Comparison of ENCODE assay signal across 15 cellular contexts in genomic region chr10:43360086-43360485, GRCh38. TPM values are rescaled to one million over a fixed set of nuclear protein-coding genes. Genes with fewer than 3 reads are reported as not detected.
DNase-seq lines count a peak whose midpoint lies in the region; ATAC-seq and TF ChIP-seq lines count a peak whose summit lies in the region.
"Had no signal": no experiment of that assay in that cellular context is flagged by ENCODE, and none has a peak within 500 bp of the region (broad histone marks: within the 10 kb centered on the region; RNA-seq: fewer than 3 reads in every experiment).

No MANE protein-coding gene starts in this region.

- H3K9ac ChIP-seq in Karpas-422 (ENCODE audit: low read length), result no peak overlapping the region

- H3K79me2 ChIP-seq in Karpas-422 (ENCODE audit: low read length), result no peaks in the 10 kb centered on the region

- H2AFZ ChIP-seq in Karpas-422 (ENCODE audit: low read length), result no peak overlapping the region

- H3K9me3 ChIP-seq in Karpas-422 (ENCODE audit: low read length), result no peaks in the 10 kb centered on the region
- H3K9me3 ChIP-seq: tibial artery had no signal

- H4K20me1 ChIP-seq in Karpas-422 (ENCODE audit: insufficient read depth, low read depth, low read length), result no peaks in the 10 kb centered on the region

- H3K27me3 Mint-ChIP-seq in activated T-cell treated with anti-CD3 and anti-CD28 coated beads, Interleukin-2, amount 50 U/mL, for 4 hours (ENCODE audit: low read depth), result no peaks in the 10 kb centered on the region
- no peaks in the 10 kb centered on the region for H3K27me3 Mint-ChIP-seq in activated CD8-positive, alpha-beta T cell treated with anti-CD3 and anti-CD28 coated beads for 36 hours
- no peaks in the 10 kb centered on the region for H3K27me3 Mint-ChIP-seq in stimulated activated memory B cell treated with anti-CD40 and anti-IgM and Interleukin-4, amounts not matched to agents 10 μg/mL and 1 μg/mL and 100 μg/mL, for 72 hours

- H3K36me3 ChIP-seq in Karpas-422 (ENCODE audit: insufficient read depth, low read length), result no peaks in the 10 kb centered on the region
- H3K36me3 ChIP-seq: tibial artery, WERI-Rb-1 had no signal

- H3K4me3 Mint-ChIP-seq in activated T-cell treated with anti-CD3 and anti-CD28 coated beads, Interleukin-2, amount 50 U/mL, for 4 hours, result peak overlapping the region; percentile 6
- peak overlapping the region; percentile 51 for H3K4me3 Mint-ChIP-seq in activated CD8-positive, alpha-beta T cell treated with anti-CD3 and anti-CD28 coated beads for 36 hours
- peak overlapping the region; percentile 1 for H3K4me3 Mint-ChIP-seq in stimulated activated memory B cell treated with anti-CD40 and anti-IgM and Interleukin-4, amounts not matched to agents 10 μg/mL and 1 μg/mL and 100 μg/mL, for 72 hours

- H3K9me3 Mint-ChIP-seq in activated T-cell treated with anti-CD3 and anti-CD28 coated beads, Interleukin-2, amount 50 U/mL, for 4 hours, result no peaks in the 10 kb centered on the region
- H3K9me3 Mint-ChIP-seq in activated CD8-positive, alpha-beta T cell treated with anti-CD3 and anti-CD28 coated beads for 36 hours, result no peaks in the 10 kb centered on the region
- H3K9me3 Mint-ChIP-seq in stimulated activated memory B cell treated with anti-CD40 and anti-IgM and Interleukin-4, amounts not matched to agents 10 μg/mL and 1 μg/mL and 100 μg/mL, for 72 hours, result no peaks in the 10 kb centered on the region

- H3K9me2 ChIP-seq in Karpas-422 (replicated peaks; ENCODE audit: insufficient read depth, low read length), result no peaks in the 10 kb centered on the region

- no peak overlapping the region for H3K4me2 ChIP-seq in Karpas-422 (ENCODE audit: low read depth, low read length, poor library complexity, severe bottlenecking)

- no peak for ATAC-seq in activated T-cell treated with anti-CD3 and anti-CD28 coated beads, Interleukin-2, amount 50 U/mL, for 4 hours
- ATAC-seq in activated CD8-positive, alpha-beta T cell treated with anti-CD3 and anti-CD28 coated beads for 36 hours, result no peak
- ATAC-seq in esophagus mucosa (peak; percentile 19), GM21737 (IDR thresholded peaks at IDR 0.05; ENCODE audit: unreplicated experiment) (no peak)
- no peak for ATAC-seq in stimulated activated memory B cell treated with anti-CD40 and anti-IgM and Interleukin-4, amounts not matched to agents 10 μg/mL and 1 μg/mL and 100 μg/mL, for 72 hours
- ATAC-seq: left ventricle myocardium superior had no signal

- no peaks in the 10 kb centered on the region for H3K27me3 ChIP-seq in Karpas-422 (ENCODE audit: low read length)
- H3K27me3 ChIP-seq: dorsolateral prefrontal cortex, tibial artery had no signal

- peaks cover 10% of the 10 kb centered on the region for H3K4me1 ChIP-seq in Karpas-422 (ENCODE audit: low read length)

- intact Hi-C loops in activated CD8-positive, alpha-beta T cell treated with anti-CD3 and anti-CD28 coated beads for 36 hours (cut with micrococcal nuclease), result loop anchor here (5.0 kb wide), 1 partner anchor 37 kb away; no protein-coding TSS in a partner anchor

- H3K27ac ChIP-seq in Karpas-422 (ENCODE audit: low read length), result no peak overlapping the region
- H3K27ac ChIP-seq: SK-N-MC, tibial artery, WERI-Rb-1 had no signal

- no peak for TF ChIP-seq CTCF in activated CD8-positive, alpha-beta T cell treated with anti-CD3 and anti-CD28 coated beads for 36 hours (IDR thresholded peaks at IDR 0.05)

- DNase-seq in activated T-cell treated with anti-CD3 and anti-CD28 coated beads, Interleukin-2, amount 50 U/mL, for 4 hours, result no peak
- no peak for DNase-seq in activated T-cell treated with anti-CD3 and anti-CD28 coated beads, Interleukin-2, amount 50 U/mL, for 48 hours
- DNase-seq in activated CD8-positive, alpha-beta T cell treated with anti-CD3 and anti-CD28 coated beads for 36 hours, result no peak
- DNase-seq in Karpas-422, result no peak
- no peak for DNase-seq in effector CD4-positive, alpha-beta T cell
- DNase-seq: dorsolateral prefrontal cortex, NCI-H1694 treated with DMSO at 0.1 percent for 48 hours, retina, tibial artery, WERI-Rb-1 had no signal

- POLR2A ChIA-PET in activated CD8-positive, alpha-beta T cell treated with anti-CD3 and anti-CD28 coated beads for 36 hours (lab: Charles Lee), result interaction anchor here (0.9 to 1.0 kb wide), 2 partner anchors 21 to 24 kb away, joined by 3 to 4 read pairs; no protein-coding TSS in a partner anchor

- CTCF ChIA-PET in activated CD8-positive, alpha-beta T cell treated with anti-CD3 and anti-CD28 coated beads for 36 hours (lab: Charles Lee), result interaction anchor here (0.8 to 1.5 kb wide), 3 partner anchors 12 to 98 kb away, joined by 3 to 5 read pairs (median 3); no protein-coding TSS in a partner anchor

- peak overlapping the region; percentile 98 for H3K27ac Mint-ChIP-seq in activated CD8-positive, alpha-beta T cell treated with anti-CD3 and anti-CD28 coated beads for 36 hours
- peak overlapping the region; percentile 22 for H3K27ac Mint-ChIP-seq in stimulated activated memory B cell treated with anti-CD40 and anti-IgM and Interleukin-4, amounts not matched to agents 10 μg/mL and 1 μg/mL and 100 μg/mL, for 72 hours

- H3K36me3 Mint-ChIP-seq in activated T-cell treated with anti-CD3 and anti-CD28 coated beads, Interleukin-2, amount 50 U/mL, for 4 hours (ENCODE audit: insufficient read depth), result no peaks in the 10 kb centered on the region
- peaks cover 12% of the 10 kb centered on the region for H3K36me3 Mint-ChIP-seq in activated CD8-positive, alpha-beta T cell treated with anti-CD3 and anti-CD28 coated beads for 36 hours (ENCODE audit: low read depth)
- no peaks in the 10 kb centered on the region for H3K36me3 Mint-ChIP-seq in stimulated activated memory B cell treated with anti-CD40 and anti-IgM and Interleukin-4, amounts not matched to agents 10 μg/mL and 1 μg/mL and 100 μg/mL, for 72 hours

- no peak overlapping the region for H3K4me3 ChIP-seq in Karpas-422 (ENCODE audit: low read length)
- H3K4me3 ChIP-seq: dorsolateral prefrontal cortex, SK-N-MC, tibial artery had no signal

- H3K4me1 Mint-ChIP-seq in activated T-cell treated with anti-CD3 and anti-CD28 coated beads, Interleukin-2, amount 50 U/mL, for 4 hours (ENCODE audit: low read depth), result peaks cover 38% of the 10 kb centered on the region
- H3K4me1 Mint-ChIP-seq in activated CD8-positive, alpha-beta T cell treated with anti-CD3 and anti-CD28 coated beads for 36 hours (ENCODE audit: low read depth), result peaks cover 33% of the 10 kb centered on the region
- peaks cover 16% of the 10 kb centered on the region for H3K4me1 Mint-ChIP-seq in stimulated activated memory B cell treated with anti-CD40 and anti-IgM and Interleukin-4, amounts not matched to agents 10 μg/mL and 1 μg/mL and 100 μg/mL, for 72 hours

RNA-seq across cellular contexts. Expression of gene FXYD4, which starts 11.3 kb away (rescaled TPM):
- not detected for total RNA-seq in activated T-cell treated with anti-CD3 and anti-CD28 coated beads, Interleukin-2, amount 50 U/mL, for 4 hours
- not detected for total RNA-seq in activated CD8-positive, alpha-beta T cell treated with anti-CD3 and anti-CD28 coated beads for 36 hours
- total RNA-seq in esophagus mucosa, result not detected
- not detected in 2 replicates for total RNA-seq in Karpas-422 (2014; rRNA removed; shearing (Covaris generic); ENCODE audit: low replicate concordance)
- total RNA-seq: left ventricle myocardium superior had no signal

RNA-seq across cellular contexts. Expression of gene HNRNPF, which starts 48.9 kb away (rescaled TPM):
- 100 to 1,000 TPM; 531 to 572 (median 556) TPM for total RNA-seq in activated T-cell treated with anti-CD3 and anti-CD28 coated beads, Interleukin-2, amount 50 U/mL, for 4 hours
- total RNA-seq in activated CD8-positive, alpha-beta T cell treated with anti-CD3 and anti-CD28 coated beads for 36 hours, result 100 to 1,000 TPM; 442 to 445 TPM
- total RNA-seq in esophagus mucosa, result 170 TPM
- total RNA-seq in Karpas-422 (2014; rRNA removed; shearing (Covaris generic); ENCODE audit: low replicate concordance), result 160 and 269 TPM in 2 replicates

Comparison
In these comparisons a context has a peak if more than half of its experiments do, and no peak if none do; other contexts are left out.
1. H3K4me3 Mint-ChIP-seq: peak in every context shown above with its lines; median percentile 51 in activated CD8-positive, alpha-beta T cell treated with anti-CD3 and anti-CD28 coated beads for 36 hours; 6 in activated T-cell treated with anti-CD3 and anti-CD28 coated beads, Interleukin-2, amount 50 U/mL, for 4 hours; 1 in stimulated activated memory B cell treated with anti-CD40 and anti-IgM and Interleukin-4, amounts not matched to agents 10 μg/mL and 1 μg/mL and 100 μg/mL, for 72 hours.